ENCODE assay signal across 11 cellular contexts in genomic region chr6:12065321-12066140, GRCh38. TPM values are rescaled to one million over a fixed set of nuclear protein-coding genes. Genes with fewer than 3 reads are reported as not detected.
DNase-seq lines count a peak whose midpoint lies in the region; ATAC-seq and TF ChIP-seq lines count a peak whose summit lies in the region.
"Had no signal": no experiment of that assay in that cellular context is flagged by ENCODE, and none has a peak within 500 bp of the region (broad histone marks: within the 10 kb centered on the region; RNA-seq: fewer than 3 reads in every experiment).

No MANE protein-coding gene starts in this region.

- no peaks in the 10 kb centered on the region for H3K9me3 Mint-ChIP-seq in GM23338
- no peaks in the 10 kb centered on the region for H3K9me3 Mint-ChIP-seq in WTC11
- peaks cover 0 to 2% (median 0%) of the 10 kb centered on the region in 11 donors for H3K9me3 Mint-ChIP-seq in naive thymus-derived CD4-positive, alpha-beta T cell

- POLR2A ChIA-PET in WTC11 (lab: Charles Lee) = no interaction called here
- POLR2A ChIA-PET in naive thymus-derived CD4-positive, alpha-beta T cell (lab: Charles Lee) = interaction anchor here (0.6 to 0.8 kb wide), 4 partner anchors 9 to 734 kb away, joined by 3 read pairs; no protein-coding TSS in a partner anchor

- no peak overlapping the region for H3K4me3 Mint-ChIP-seq in GM23338
- H3K4me3 Mint-ChIP-seq in WTC11 = no peak overlapping the region
- H3K4me3 Mint-ChIP-seq in naive thymus-derived CD4-positive, alpha-beta T cell = peak overlapping the region in 7 of 10 donors; percentile 8 to 48 (median 21)

- no peak overlapping the region for H2AFZ ChIP-seq in GM23338

- peaks cover 7% of the 10 kb centered on the region for H3K4me1 ChIP-seq in GM23338 (ENCODE audit: insufficient read depth)
- H3K4me1 ChIP-seq in naive thymus-derived CD4-positive, alpha-beta T cell (ENCODE audit: control insufficient read depth in 2 of 2, insufficient read depth in 2 of 2, low read length in 2 of 2) = peaks cover 6 to 12% of the 10 kb centered on the region in 2 donors

- no peak overlapping the region for H3K27ac ChIP-seq in GM23338 (ENCODE audit: low read depth)
- no peak overlapping the region for H3K27ac ChIP-seq in naive thymus-derived CD4-positive, alpha-beta T cell (ENCODE audit: low read depth, low read length)

- DNase-seq in GM23338 (ENCODE audit: low spot score) (peak; percentile 37), WTC11 (ENCODE audit: low spot score) (no peak), NCI-H1417 (lab: John Stamatoyannopoulos, UW) (no peak), epidermal melanocyte (ENCODE audit: insufficient read length, low spot score) (no peak), HuH-7 (ENCODE audit: low spot score) (no peak), NCI-H69 (lab: John Stamatoyannopoulos, UW) (no peak)
- peak in 4 of 9 donors; percentile 4 to 33 (median 17) for DNase-seq in naive thymus-derived CD4-positive, alpha-beta T cell
- DNase-seq: activated CD4-positive, alpha-beta T cell treated with anti-CD3 and anti-CD28 coated beads for 1 hour had no signal

- H3K27me3 Mint-ChIP-seq in GM23338 (ENCODE audit: insufficient read depth, low read depth, poor library complexity) (no peaks in the 10 kb centered on the region), WTC11 (ENCODE audit: low read depth) (no peaks in the 10 kb centered on the region)
- no peaks in the 10 kb centered on the region for H3K27me3 Mint-ChIP-seq in naive thymus-derived CD4-positive, alpha-beta T cell

- no peaks in the 10 kb centered on the region for H3K36me3 ChIP-seq in GM23338 (ENCODE audit: insufficient read depth)
- no peaks in the 10 kb centered on the region for H3K36me3 ChIP-seq in naive thymus-derived CD4-positive, alpha-beta T cell (ENCODE audit: control insufficient read depth in 2 of 3, insufficient read depth in 3 of 3, low read length in 3 of 3)

- TF ChIP-seq POLR2A in GM18526 (IDR thresholded peaks at IDR 0.05; ENCODE audit: extremely low read depth, insufficient read length) = peak; percentile 6

- H3K4me1 Mint-ChIP-seq in GM23338 (peaks cover 25% of the 10 kb centered on the region), WTC11 (peaks cover 26% of the 10 kb centered on the region)
- peaks cover 39 to 61% (median 48%) of the 10 kb centered on the region in 7 donors for H3K4me1 Mint-ChIP-seq in naive thymus-derived CD4-positive, alpha-beta T cell

- H3K27ac Mint-ChIP-seq in GM23338 (peak overlapping the region; percentile 26; the same call in 1 of the 2 replicates), WTC11 (peak overlapping the region; percentile 83)
- peak overlapping the region in 8 of 9 donors; percentile 2 to 92 (median 38) for H3K27ac Mint-ChIP-seq in naive thymus-derived CD4-positive, alpha-beta T cell

- no peaks in the 10 kb centered on the region for H3K9me3 ChIP-seq in naive thymus-derived CD4-positive, alpha-beta T cell (ENCODE audit: control insufficient read depth in 2 of 3, low read length in 3 of 3)

- no peaks in the 10 kb centered on the region for H3K9me2 ChIP-seq in GM23338 (ENCODE audit: insufficient read depth)

- no peak overlapping the region for H3K4me3 ChIP-seq in GM23338
- H3K4me3 ChIP-seq in naive thymus-derived CD4-positive, alpha-beta T cell (ENCODE audit: low read length) = no peak overlapping the region
- H3K4me3 ChIP-seq: dorsolateral prefrontal cortex, smooth muscle cell had no signal

- H4K20me1 ChIP-seq in GM23338 (replicated peaks; ENCODE audit: insufficient read depth) = peaks cover 12% of the 10 kb centered on the region

- peaks cover 83% of the 10 kb centered on the region for H3K79me2 ChIP-seq in GM23338 (replicated peaks; ENCODE audit: insufficient read depth)

- intact Hi-C loops in naive thymus-derived CD4-positive, alpha-beta T cell (cut with micrococcal nuclease) = loop anchor here in 1 of 2 donors (2.0 kb wide), 1 partner anchor 53 kb away; no protein-coding TSS in a partner anchor

- CTCF ChIA-PET in WTC11 (lab: Charles Lee) = interaction anchor here (0.9 to 1.1 kb wide), 2 partner anchors 10 to 490 kb away, joined by 3 to 4 read pairs; no protein-coding TSS in a partner anchor
- CTCF ChIA-PET in naive thymus-derived CD4-positive, alpha-beta T cell (lab: Charles Lee) = interaction anchor here (0.6 to 1.1 kb wide), 3 partner anchors 56 to 409 kb away, joined by 3 to 4 read pairs (median 3); no protein-coding TSS in a partner anchor

- TF ChIP-seq CTCF in GM23338 (conservative IDR thresholded peaks at IDR 0.05; ENCODE audit: low read depth in 2 of 2) (no peak), WTC11 (IDR thresholded peaks at IDR 0.05) (no peak)

- no peaks in the 10 kb centered on the region for H3K36me3 Mint-ChIP-seq in GM23338 (ENCODE audit: low read depth)
- H3K36me3 Mint-ChIP-seq in WTC11 = no peaks in the 10 kb centered on the region
- H3K36me3 Mint-ChIP-seq in naive thymus-derived CD4-positive, alpha-beta T cell = peaks cover 0 to 25% (median 5%) of the 10 kb centered on the region in 5 donors

- peak overlapping the region; percentile 20; the same call in 1 of the 2 replicates for H3K4me2 ChIP-seq in GM23338
- H3K4me2 ChIP-seq: smooth muscle cell had no signal

- no peaks in the 10 kb centered on the region for H3K27me3 ChIP-seq in GM23338 (ENCODE audit: insufficient read depth)
- no peaks in the 10 kb centered on the region for H3K27me3 ChIP-seq in naive thymus-derived CD4-positive, alpha-beta T cell (ENCODE audit: control insufficient read depth in 2 of 2, insufficient read depth in 2 of 2, low read length in 2 of 2)
- H3K27me3 ChIP-seq: dorsolateral prefrontal cortex had no signal

- no peaks in the 10 kb centered on the region for H3F3A ChIP-seq in GM23338 (replicated peaks; ENCODE audit: low read depth)

- peak; percentile 56 for ATAC-seq in GM23338
- peak; percentile 62 for ATAC-seq in WTC11
- ATAC-seq in naive thymus-derived CD4-positive, alpha-beta T cell = peak; percentile 35

TF ChIP-seq in GM23338, 12 proteins besides CTCF, POLR2A, EP300 and RAD21 (continues in another document):
- no peak for TF ChIP-seq STAT1 (IDR thresholded peaks at IDR 0.05; ENCODE audit: unreplicated experiment)
- TF ChIP-seq REST (IDR thresholded peaks at IDR 0.05; ENCODE audit: unreplicated experiment) = no peak
- no peak for TF ChIP-seq EZH2 (IDR thresholded peaks at IDR 0.05; ENCODE audit: low read depth, unreplicated experiment)
- TF ChIP-seq ZNF114 (CRISPR knock-in tag; IDR thresholded peaks at IDR 0.05) = no peak

TF ChIP-seq in WTC11, 78 proteins besides CTCF, POLR2A, EP300 and RAD21:
- TF ChIP-seq HMGA2 (CRISPR knock-in tag; IDR thresholded peaks at IDR 0.05) (no peak), RELA (CRISPR knock-in tag; IDR thresholded peaks at IDR 0.05; ENCODE audit: borderline replicate concordance) (no peak), NR3C1 (CRISPR knock-in tag; conservative IDR thresholded peaks at IDR 0.05; ENCODE audit: low read depth) (no peak), NFE2L1 (CRISPR knock-in tag; IDR thresholded peaks at IDR 0.05) (no peak), ZNF671 (CRISPR knock-in tag; IDR thresholded peaks at IDR 0.05) (no peak), ZNF416 (CRISPR knock-in tag; IDR thresholded peaks at IDR 0.05) (no peak), GRHL2 (CRISPR knock-in tag; IDR thresholded peaks at IDR 0.05; ENCODE audit: insufficient replicate concordance, severe bottlenecking) (no peak), RORB (CRISPR knock-in tag; IDR thresholded peaks at IDR 0.05) (no peak)
- TF ChIP-seq, protein P1, sequence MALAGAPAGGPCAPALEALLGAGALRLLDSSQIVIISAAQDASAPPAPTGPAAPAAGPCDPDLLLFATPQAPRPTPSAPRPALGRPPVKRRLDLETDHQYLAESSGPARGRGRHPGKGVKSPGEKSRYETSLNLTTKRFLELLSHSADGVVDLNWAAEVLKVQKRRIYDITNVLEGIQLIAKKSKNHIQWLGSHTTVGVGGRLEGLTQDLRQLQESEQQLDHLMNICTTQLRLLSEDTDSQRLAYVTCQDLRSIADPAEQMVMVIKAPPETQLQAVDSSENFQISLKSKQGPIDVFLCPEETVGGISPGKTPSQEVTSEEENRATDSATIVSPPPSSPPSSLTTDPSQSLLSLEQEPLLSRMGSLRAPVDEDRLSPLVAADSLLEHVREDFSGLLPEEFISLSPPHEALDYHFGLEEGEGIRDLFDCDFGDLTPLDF (CRISPR knock-in tag; IDR thresholded peaks at IDR 0.05) = no peak
- TF ChIP-seq, protein P2, sequence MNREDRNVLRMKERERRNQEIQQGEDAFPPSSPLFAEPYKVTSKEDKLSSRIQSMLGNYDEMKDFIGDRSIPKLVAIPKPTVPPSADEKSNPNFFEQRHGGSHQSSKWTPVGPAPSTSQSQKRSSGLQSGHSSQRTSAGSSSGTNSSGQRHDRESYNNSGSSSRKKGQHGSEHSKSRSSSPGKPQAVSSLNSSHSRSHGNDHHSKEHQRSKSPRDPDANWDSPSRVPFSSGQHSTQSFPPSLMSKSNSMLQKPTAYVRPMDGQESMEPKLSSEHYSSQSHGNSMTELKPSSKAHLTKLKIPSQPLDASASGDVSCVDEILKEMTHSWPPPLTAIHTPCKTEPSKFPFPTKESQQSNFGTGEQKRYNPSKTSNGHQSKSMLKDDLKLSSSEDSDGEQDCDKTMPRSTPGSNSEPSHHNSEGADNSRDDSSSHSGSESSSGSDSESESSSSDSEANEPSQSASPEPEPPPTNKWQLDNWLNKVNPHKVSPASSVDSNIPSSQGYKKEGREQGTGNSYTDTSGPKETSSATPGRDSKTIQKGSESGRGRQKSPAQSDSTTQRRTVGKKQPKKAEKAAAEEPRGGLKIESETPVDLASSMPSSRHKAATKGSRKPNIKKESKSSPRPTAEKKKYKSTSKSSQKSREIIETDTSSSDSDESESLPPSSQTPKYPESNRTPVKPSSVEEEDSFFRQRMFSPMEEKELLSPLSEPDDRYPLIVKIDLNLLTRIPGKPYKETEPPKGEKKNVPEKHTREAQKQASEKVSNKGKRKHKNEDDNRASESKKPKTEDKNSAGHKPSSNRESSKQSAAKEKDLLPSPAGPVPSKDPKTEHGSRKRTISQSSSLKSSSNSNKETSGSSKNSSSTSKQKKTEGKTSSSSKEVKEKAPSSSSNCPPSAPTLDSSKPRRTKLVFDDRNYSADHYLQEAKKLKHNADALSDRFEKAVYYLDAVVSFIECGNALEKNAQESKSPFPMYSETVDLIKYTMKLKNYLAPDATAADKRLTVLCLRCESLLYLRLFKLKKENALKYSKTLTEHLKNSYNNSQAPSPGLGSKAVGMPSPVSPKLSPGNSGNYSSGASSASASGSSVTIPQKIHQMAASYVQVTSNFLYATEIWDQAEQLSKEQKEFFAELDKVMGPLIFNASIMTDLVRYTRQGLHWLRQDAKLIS (CRISPR knock-in tag; IDR thresholded peaks at IDR 0.05; ENCODE audit: borderline replicate concordance) = no peak

RNA-seq across cellular contexts. Expression of gene HIVEP1, which starts 53.4 kb away (rescaled TPM):
- 16.5 and 21.7 TPM in 2 replicates for total RNA-seq in GM23338 (2014; rRNA removed; shearing (Covaris generic))
- 7.7 and 10.1 TPM in 2 replicates for polyA plus RNA-seq in GM23338 (2016; fragmentation: Nextera tagmentation; extraction: Ambion mirVana)
- 19.9 to 24.3 TPM (median 20.9 TPM) in 3 replicates for total RNA-seq in WTC11 (2021)
- total RNA-seq in naive thymus-derived CD4-positive, alpha-beta T cell = 10 to 100 TPM; 29.2 to 86.1 (median 38.2) TPM
- polyA plus RNA-seq in naive thymus-derived CD4-positive, alpha-beta T cell = 10 to 100 TPM; 13.2 to 16.6 TPM

Comparison
In these comparisons a context has a peak if more than half of its experiments do, and no peak if none do; other contexts are left out.
1. H3K27ac Mint-ChIP-seq: peak in every context shown above with its lines; median percentile 83 in WTC11; 38 in naive thymus-derived CD4-positive, alpha-beta T cell; 26 in GM23338.
2. H3K4me3 Mint-ChIP-seq: peak in naive thymus-derived CD4-positive, alpha-beta T cell (7 of 10); none in GM23338 (single experiment) and WTC11 (single experiment).
3. Peak in every context shown above with its lines, with median percentiles within 50 percentile points of each other: ATAC-seq.